ENCODE assay signal across 24 cellular contexts in genomic region chr22:49486225-49486624, GRCh38.
DNase-seq lines count a peak whose midpoint lies in the region; ATAC-seq, FAIRE-seq and TF ChIP-seq lines count a peak whose summit lies in the region.
"Had no signal": no experiment of that assay in that cellular context is flagged by ENCODE, and none has a peak within 500 bp of the region (broad histone marks: within the 10 kb centered on the region; RNA-seq: fewer than 3 reads in every experiment).

No MANE protein-coding gene starts in this region.

- peaks cover 4 to 22% (median 21%) of the 10 kb centered on the region in 3 donors for H3K27me3 Mint-ChIP-seq in CD14-positive monocyte (ENCODE audit: low read depth in 3 of 3)

- H3K36me3 ChIP-seq in K562 (ENCODE audit: control insufficient read depth, insufficient read depth, low read length) (no peaks in the 10 kb centered on the region), trophoblast cell (ENCODE audit: control insufficient read depth in 1 of 2, insufficient read depth in 2 of 2, low read length in 2 of 2) (no peaks in the 10 kb centered on the region), GM23248 (ENCODE audit: low read depth) (no peaks in the 10 kb centered on the region), stomach (no peaks in the 10 kb centered on the region)
- H3K36me3 ChIP-seq: BE2C; BLaER1 treated with 17β-estradiol and CSF1 and Interleukin-3, amounts not matched to agents 10 nM and 100 nM; HAP-1 had no signal

- H3K4ac ChIP-seq in trophoblast cell (ENCODE audit: low read depth, low read length), result no peak overlapping the region

- peaks cover 5% of the 10 kb centered on the region for H3K27me3 ChIP-seq in HL-60 (ENCODE audit: insufficient read depth, poor library complexity, severe bottlenecking)
- H3K27me3 ChIP-seq in K562 (ENCODE audit: control insufficient read depth in 2 of 2, insufficient read depth in 2 of 2, low read length in 2 of 2), result no peaks in the 10 kb centered on the region
- H3K27me3 ChIP-seq in trophoblast cell (ENCODE audit: insufficient read depth, low read length), result no peaks in the 10 kb centered on the region
- no peaks in the 10 kb centered on the region for H3K27me3 ChIP-seq in GM23248 (replicated peaks; ENCODE audit: insufficient read depth)
- H3K27me3 ChIP-seq in stomach, result peaks cover 0 to 46% (median 17%) of the 10 kb centered on the region in 3 donors

- H4K12ac ChIP-seq in trophoblast cell (ENCODE audit: low read depth, low read length), result no peak overlapping the region

- peak overlapping the region; percentile 36 for H4K91ac ChIP-seq in trophoblast cell (ENCODE audit: low read depth, low read length)

- intact Hi-C loops in CD14-positive monocyte (cut with micrococcal nuclease), result no loop called here
- intact Hi-C loops in K562 (cut with micrococcal nuclease), result no loop called here
- intact Hi-C loops in stomach (cut with DNase I; ENCODE audit: low total_unique reads), result no loop called here

- TF ChIP-seq EP300 in K562 (IDR thresholded peaks at IDR 0.05; ENCODE audit: low read length), result no peak
- TF ChIP-seq EP300 in stomach (IDR thresholded peaks at IDR 0.05), result no peak

- H3K9me1 ChIP-seq in K562 (ENCODE audit: control insufficient read depth, insufficient read depth, low read length), result peaks cover 7% of the 10 kb centered on the region

- peak; percentile 19 for DNase-seq in CD14-positive monocyte (ENCODE audit: low spot score)
- no peak for DNase-seq in HL-60 (ENCODE audit: low read depth in 1 of 2, low spot score in 1 of 2)
- no peak for DNase-seq in K562 (ENCODE audit: extremely low read depth in 1 of 4, low spot score in 3 of 4)
- DNase-seq in trophoblast cell, result no peak
- no peak for DNase-seq in GM23248
- DNase-seq in stomach, result no peak
- DNase-seq: 8988T; ACHN; AML-193; BE2C; Calu3; CD4-positive, alpha-beta memory T cell; COR-L47; DMS53; DMS79 treated with DMSO at 0.1 percent for 48 hours; GF-D8 had no signal

- peak overlapping the region; percentile 28 for H3K14ac ChIP-seq in trophoblast cell (ENCODE audit: low read length)

- no peaks in the 10 kb centered on the region for H3K9me3 ChIP-seq in K562 (replicated peaks; ENCODE audit: control insufficient read depth, insufficient read depth, low read depth, low read length)
- no peaks in the 10 kb centered on the region for H3K9me3 ChIP-seq in trophoblast cell (ENCODE audit: insufficient read depth, low read depth, low read length)
- no peaks in the 10 kb centered on the region for H3K9me3 ChIP-seq in GM23248 (ENCODE audit: low read depth)
- H3K9me3 ChIP-seq in stomach, result no peaks in the 10 kb centered on the region
- H3K9me3 ChIP-seq: A549; BE2C; BLaER1 treated with 17β-estradiol and CSF1 and Interleukin-3, amounts not matched to agents 10 nM and 100 nM; HAP-1 had no signal

- no peak for TF ChIP-seq RAD21 in K562 (CRISPR knock-in tag; conservative IDR thresholded peaks at IDR 0.05 in 1 of 2, IDR thresholded peaks at IDR 0.05 in 1 of 2)

- peak overlapping the region; percentile 11 for H3K18ac ChIP-seq in trophoblast cell (ENCODE audit: low read length)

- H3K4me3 ChIP-seq in HL-60 (replicated peaks; ENCODE audit: insufficient read depth, low read length), result no peak overlapping the region
- no peak overlapping the region for H3K4me3 ChIP-seq in K562
- H3K4me3 ChIP-seq in trophoblast cell (ENCODE audit: low read depth, low read length), result no peak overlapping the region
- H3K4me3 ChIP-seq in GM23248, result no peak overlapping the region
- H3K4me3 ChIP-seq in stomach, result no peak overlapping the region
- H3K4me3 ChIP-seq: A549; BLaER1 treated with 17β-estradiol and CSF1 and Interleukin-3, amounts not matched to agents 10 nM and 100 nM; GM23338; HAP-1 had no signal

- H3F3A ChIP-seq in GM23248 (ENCODE audit: insufficient read depth), result no peaks in the 10 kb centered on the region

- no peak overlapping the region for H3K9ac ChIP-seq in K562 (ENCODE audit: insufficient read depth in 1 of 2, low read depth in 2 of 2, low read length in 2 of 2)
- H3K9ac ChIP-seq in trophoblast cell (ENCODE audit: low read length), result no peak overlapping the region
- H3K9ac ChIP-seq in GM23248, result no peak overlapping the region
- H3K9ac ChIP-seq: BLaER1 treated with 17β-estradiol and CSF1 and Interleukin-3, amounts not matched to agents 10 nM and 100 nM had no signal

- BruUV-seq in K562 (replicated peaks; lab: Mats Ljungman, UMichigan), result no TSS peak

- peaks cover 23% of the 10 kb centered on the region for H3K4me1 Mint-ChIP-seq in CD14-positive monocyte

- no peak for FAIRE-seq in K562 (lab: Jason Lieb, UNC)
- FAIRE-seq: A549, GM12891, GM18507, H54 had no signal

- H2BK12ac ChIP-seq in trophoblast cell (ENCODE audit: low read length), result peak overlapping the region; percentile 87

- peak overlapping the region; percentile 10 for H4K8ac ChIP-seq in trophoblast cell (ENCODE audit: low read depth, low read length)

- TF ChIP-seq CTCF in CD14-positive monocyte (IDR thresholded peaks at IDR 0.05) (no peak), HL-60 (IDR thresholded peaks at IDR 0.05; ENCODE audit: insufficient read depth, low read length) (no peak), K562 (IDR thresholded peaks at IDR 0.05 in 2 of 3, conservative IDR thresholded peaks at IDR 0.05 in 1 of 3; ENCODE audit: insufficient read depth in 2 of 3, low read depth in 1 of 3, low read length in 3 of 3) (no peak), stomach (IDR thresholded peaks at IDR 0.05) (no peak)

- H3K27ac ChIP-seq in HL-60 (replicated peaks), result peak overlapping the region; percentile 54; the same call in 1 of the 2 replicates
- no peak overlapping the region for H3K27ac ChIP-seq in K562 (ENCODE audit: extremely low read depth, low read depth, low read length)
- no peak overlapping the region for H3K27ac ChIP-seq in trophoblast cell (ENCODE audit: low read depth, low read length)
- no peak overlapping the region for H3K27ac ChIP-seq in GM23248
- no peak overlapping the region for H3K27ac ChIP-seq in stomach
- H3K27ac ChIP-seq: A549; BLaER1 treated with 17β-estradiol and CSF1 and Interleukin-3, amounts not matched to agents 10 nM and 100 nM had no signal

- H3K79me1 ChIP-seq in trophoblast cell (ENCODE audit: low read length), result peaks cover 13% of the 10 kb centered on the region

- ATAC-seq in K562, result no peak
- no peak for ATAC-seq in GM21576 (IDR thresholded peaks at IDR 0.05; ENCODE audit: unreplicated experiment)
- ATAC-seq: A549, GM23338 had no signal

- peak overlapping the region; percentile 39 for H2BK120ac ChIP-seq in trophoblast cell (ENCODE audit: insufficient read depth, low read length, poor library complexity)

- H3K23ac ChIP-seq in trophoblast cell (ENCODE audit: low read length), result no peak overlapping the region

- no peak for TF ChIP-seq POLR2A in K562 (conservative IDR thresholded peaks at IDR 0.05)
- TF ChIP-seq POLR2A in stomach (IDR thresholded peaks at IDR 0.05), result no peak

- H3K36me3 Mint-ChIP-seq in CD14-positive monocyte, result no peaks in the 10 kb centered on the region
- H3K36me3 Mint-ChIP-seq: CD4-positive, alpha-beta memory T cell had no signal

- CTCF ChIA-PET in K562 (lab: Yijun Ruan, JAX; ENCODE audit: low intra/inter-chr PET ratio), result no interaction called here

- H3K79me2 ChIP-seq in K562 (ENCODE audit: control insufficient read depth, insufficient read depth, low read length) (peaks cover 9% of the 10 kb centered on the region; the same call in 2 of the 3 replicates), trophoblast cell (ENCODE audit: control insufficient read depth, insufficient read depth, low read length, poor library complexity) (no peaks in the 10 kb centered on the region), GM23248 (ENCODE audit: insufficient read depth) (no peaks in the 10 kb centered on the region)

- H3K4me2 ChIP-seq in K562 (ENCODE audit: insufficient read depth, low read length) (no peak overlapping the region), trophoblast cell (ENCODE audit: low read length) (no peak overlapping the region), GM23248 (ENCODE audit: unreplicated experiment) (no peak overlapping the region)
- H3K4me2 ChIP-seq: A549, GM23338 had no signal

- POLR2A ChIA-PET in K562 (lab: Yijun Ruan, JAX), result no interaction called here

- H2AK5ac ChIP-seq in trophoblast cell (ENCODE audit: low read length), result peak overlapping the region; percentile 6

- H3K4me3 Mint-ChIP-seq in CD14-positive monocyte, result no peak overlapping the region
- H3K4me3 Mint-ChIP-seq: CD4-positive, alpha-beta memory T cell; GM23338 had no signal

- H2BK5ac ChIP-seq in trophoblast cell (ENCODE audit: low read depth, low read length, poor library complexity), result no peak overlapping the region

- WGBS in K562 (ENCODE audit: insufficient coverage, low coverage, missing lambda C conversion rate), result 85% methylated on average over 7 of the region's 7 CpGs
- WGBS in trophoblast cell (ENCODE audit: extremely low coverage, insufficient coverage, insufficient read length), result no CpG with 5 or more reads among the region's 7 CpGs
- WGBS in GM23248 (ENCODE audit: low coverage in 1 of 2, low lambda C conversion rate in 2 of 2, missing lambda C conversion rate in 2 of 2), 2 experiments, result 43 to 45% methylated on average over 7 of the region's 7 CpGs
- WGBS in stomach, 5 donors, result 88 to 97% (median 92%) methylated on average over 6 to 7 of the region's 7 CpGs

- H3K4me1 ChIP-seq in K562 (replicated peaks in 1 of 2; ENCODE audit: control insufficient read depth in 2 of 2, insufficient read depth in 2 of 2, low read length in 2 of 2) (peaks cover 11 to 49% of the 10 kb centered on the region in 2 experiments; a peak in 4 of 5 replicates), trophoblast cell (ENCODE audit: control insufficient read depth in 1 of 2, insufficient read depth in 2 of 2, low read length in 2 of 2) (peaks cover 9 to 21% of the 10 kb centered on the region in 2 experiments), GM23248 (ENCODE audit: insufficient read depth) (no peaks in the 10 kb centered on the region), stomach (peaks cover 0 to 9% (median 0%) of the 10 kb centered on the region in 4 donors)
- H3K4me1 ChIP-seq: A549, BE2C had no signal

- H3K27ac Mint-ChIP-seq in CD14-positive monocyte, result peak overlapping the region in 2 of 7 donors; percentile 83 to 87
- H3K27ac Mint-ChIP-seq: CD4-positive, alpha-beta memory T cell; GM23338 had no signal

- H2AFZ ChIP-seq in K562 (ENCODE audit: low read depth, low read length) (no peak overlapping the region), trophoblast cell (ENCODE audit: insufficient read depth, low read length, poor library complexity) (no peak overlapping the region), GM23248 (no peak overlapping the region)
- H2AFZ ChIP-seq: GM23338 had no signal

- in situ Hi-C loops in K562 (cut with MboI), result no loop called here
- in situ Hi-C loops in GM23248 (cut with MboI), result no loop called here

- peaks cover 0 to 2% (median 0%) of the 10 kb centered on the region in 7 donors for H3K9me3 Mint-ChIP-seq in CD14-positive monocyte
- H3K9me3 Mint-ChIP-seq: CD4-positive, alpha-beta memory T cell; GM23338 had no signal

- no peaks in the 10 kb centered on the region for H3K9me2 ChIP-seq in GM23248 (ENCODE audit: insufficient read depth)

- H4K20me1 ChIP-seq in K562 (replicated peaks; ENCODE audit: control insufficient read depth, insufficient read depth, low read length) (peaks cover 41% of the 10 kb centered on the region), GM23248 (ENCODE audit: insufficient read depth) (no peaks in the 10 kb centered on the region)

TF ChIP-seq in K562, 482 proteins besides CTCF, POLR2A, EP300 and RAD21 (continues in another document):
- TF ChIP-seq NFE2L1 (tag; IDR thresholded peaks at IDR 0.05; ENCODE audit: borderline replicate concordance, low read depth) (no peak), COPS2 (conservative IDR thresholded peaks at IDR 0.05) (no peak)
